ENCODE assay signal across 1 cellular context in the genomic region with DNA sequence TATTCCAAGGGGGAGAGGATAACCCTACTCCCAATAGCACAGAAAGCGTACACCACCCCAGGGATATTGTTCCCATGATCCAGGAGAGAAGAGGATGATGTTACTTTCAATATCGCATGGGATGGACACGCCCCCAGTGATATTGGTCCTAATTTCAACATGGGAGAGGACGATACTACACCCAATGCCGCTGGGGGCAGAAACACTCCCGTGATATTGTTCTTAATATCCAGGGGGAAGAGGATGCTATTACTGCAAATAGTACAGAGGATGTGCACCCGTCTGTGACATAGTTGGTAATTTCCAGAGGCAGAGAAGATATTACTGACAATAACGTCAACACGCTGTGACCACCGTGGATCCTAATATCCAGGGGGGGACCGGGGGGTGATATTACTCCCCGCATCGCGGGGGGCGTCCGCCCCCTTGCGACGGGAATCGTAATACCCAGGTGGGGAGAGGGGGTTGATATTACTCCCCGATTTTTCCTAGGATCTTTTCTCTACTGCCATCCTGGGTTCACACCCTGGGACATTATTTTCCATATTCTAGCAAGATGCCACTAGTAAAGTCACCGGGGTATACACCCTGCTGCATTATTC.
TF ChIP-seq lines count a peak whose summit lies in the region.

No MANE protein-coding gene starts in this region.

TF ChIP-seq in HCT116, 20 proteins besides CTCF, POLR2A, EP300 and RAD21 (continued from another document):
- TF ChIP-seq, protein P1, sequence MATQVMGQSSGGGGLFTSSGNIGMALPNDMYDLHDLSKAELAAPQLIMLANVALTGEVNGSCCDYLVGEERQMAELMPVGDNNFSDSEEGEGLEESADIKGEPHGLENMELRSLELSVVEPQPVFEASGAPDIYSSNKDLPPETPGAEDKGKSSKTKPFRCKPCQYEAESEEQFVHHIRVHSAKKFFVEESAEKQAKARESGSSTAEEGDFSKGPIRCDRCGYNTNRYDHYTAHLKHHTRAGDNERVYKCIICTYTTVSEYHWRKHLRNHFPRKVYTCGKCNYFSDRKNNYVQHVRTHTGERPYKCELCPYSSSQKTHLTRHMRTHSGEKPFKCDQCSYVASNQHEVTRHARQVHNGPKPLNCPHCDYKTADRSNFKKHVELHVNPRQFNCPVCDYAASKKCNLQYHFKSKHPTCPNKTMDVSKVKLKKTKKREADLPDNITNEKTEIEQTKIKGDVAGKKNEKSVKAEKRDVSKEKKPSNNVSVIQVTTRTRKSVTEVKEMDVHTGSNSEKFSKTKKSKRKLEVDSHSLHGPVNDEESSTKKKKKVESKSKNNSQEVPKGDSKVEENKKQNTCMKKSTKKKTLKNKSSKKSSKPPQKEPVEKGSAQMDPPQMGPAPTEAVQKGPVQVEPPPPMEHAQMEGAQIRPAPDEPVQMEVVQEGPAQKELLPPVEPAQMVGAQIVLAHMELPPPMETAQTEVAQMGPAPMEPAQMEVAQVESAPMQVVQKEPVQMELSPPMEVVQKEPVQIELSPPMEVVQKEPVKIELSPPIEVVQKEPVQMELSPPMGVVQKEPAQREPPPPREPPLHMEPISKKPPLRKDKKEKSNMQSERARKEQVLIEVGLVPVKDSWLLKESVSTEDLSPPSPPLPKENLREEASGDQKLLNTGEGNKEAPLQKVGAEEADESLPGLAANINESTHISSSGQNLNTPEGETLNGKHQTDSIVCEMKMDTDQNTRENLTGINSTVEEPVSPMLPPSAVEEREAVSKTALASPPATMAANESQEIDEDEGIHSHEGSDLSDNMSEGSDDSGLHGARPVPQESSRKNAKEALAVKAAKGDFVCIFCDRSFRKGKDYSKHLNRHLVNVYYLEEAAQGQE (IDR thresholded peaks at IDR 0.05; ENCODE audit: low read depth): no peak
